Comparison of ENCODE assay signal across 1 cellular context in the genomic region with DNA sequence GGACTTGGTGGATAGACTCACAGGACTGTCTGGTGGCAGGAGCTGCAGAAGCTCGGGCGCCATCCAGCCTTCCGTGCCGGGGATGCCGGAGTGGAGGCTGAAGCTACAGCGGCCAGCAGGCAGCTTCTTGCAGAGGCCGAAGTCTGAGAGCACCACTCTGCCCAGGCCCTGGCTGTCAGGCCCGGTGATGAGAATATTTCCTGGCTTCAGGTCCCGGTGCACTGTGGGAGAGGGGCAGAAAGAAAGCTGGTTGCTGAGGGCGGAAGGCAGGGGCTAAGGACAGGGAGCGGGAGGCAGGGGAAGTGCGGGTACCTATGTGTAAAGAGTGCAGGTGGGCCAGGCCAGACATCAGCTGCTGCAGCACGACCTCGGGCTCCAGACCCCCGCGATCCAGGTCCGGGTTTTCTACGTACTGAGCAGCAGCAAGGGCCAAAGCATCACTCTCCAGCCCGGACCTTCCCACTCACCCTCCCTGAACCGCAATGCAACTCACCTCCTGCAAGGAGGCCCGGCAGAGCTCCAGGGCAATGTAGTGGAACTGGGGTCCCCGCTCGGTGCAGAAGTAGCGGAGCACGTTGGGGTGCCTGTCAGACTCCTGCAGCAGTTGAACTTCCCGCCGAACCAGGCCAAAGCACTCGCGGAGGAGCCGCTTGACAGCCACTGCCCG.
TF ChIP-seq lines count a peak whose summit lies in the region.

No MANE protein-coding gene starts in this region.

TF ChIP-seq in HCT116, 20 proteins besides CTCF, POLR2A, EP300 and RAD21:
- TF ChIP-seq SP1 (IDR thresholded peaks at IDR 0.05; ENCODE audit: low read depth) (0 out of 2 replicates have a peak, but pooled peaks have one; percentile 8), CBX3 (IDR thresholded peaks at IDR 0.05; ENCODE audit: low read depth) (no peak)
